Comparison of ENCODE assay signal across 12 cellular contexts in genomic region chr15:61050844-61051569, GRCh38.
A peak's percentile ranks its signal among the peaks of the same experiment; 100 is the strongest.
DNase-seq lines count a peak whose midpoint lies in the region; ATAC-seq and TF ChIP-seq lines count a peak whose summit lies in the region.
"Had no signal": no experiment of that assay in that cellular context is flagged by ENCODE, and none has a peak within 500 bp of the region (broad histone marks: within the 10 kb centered on the region; RNA-seq: fewer than 3 reads in every experiment).

No MANE protein-coding gene starts in this region.

- H3K36me3 ChIP-seq in right lobe of liver, result no peaks in the 10 kb centered on the region
- H3K36me3 ChIP-seq in aorta (ENCODE audit: control insufficient read depth in 1 of 2, insufficient read depth in 2 of 2, low read length in 1 of 2), result no peaks in the 10 kb centered on the region
- H3K36me3 ChIP-seq in CD8-positive, alpha-beta T cell (ENCODE audit: insufficient read depth, low read length), result no peaks in the 10 kb centered on the region
- H3K36me3 ChIP-seq: lower lobe of right lung had no signal

- no peak for DNase-seq in natural killer cell treated with Interleukin-12 subunit alpha and Interleukin-12 subunit beta and Interleukin-15 and Interleukin-18, amount 100 ng/mL, for 72 hours (ENCODE audit: low spot score)
- no peak for DNase-seq in natural killer cell
- DNase-seq in WTC11 (ENCODE audit: low spot score), result no peak
- no peak for DNase-seq in right lobe of liver
- no peak for DNase-seq in aorta
- DNase-seq in CD8-positive, alpha-beta T cell, result no peak
- DNase-seq in retina, result no peak
- DNase-seq: activated CD8-positive, alpha-beta T cell treated with anti-CD3 and anti-CD28 coated beads, Interleukin-2, amount 10 ng/mL, durations not matched to agents 7 days and 5 days; activated effector memory CD4-positive, alpha-beta T cell treated with Interleukin-2 at 50 U/mL for 16 hours; lower lobe of right lung had no signal

- no peaks in the 10 kb centered on the region for H3K27me3 ChIP-seq in right lobe of liver
- no peaks in the 10 kb centered on the region for H3K27me3 ChIP-seq in aorta (ENCODE audit: control insufficient read depth in 1 of 2, insufficient read depth in 2 of 2, low read length in 1 of 2)
- H3K27me3 ChIP-seq in CD8-positive, alpha-beta T cell (ENCODE audit: insufficient read depth, low read length), result no peaks in the 10 kb centered on the region

- TF ChIP-seq POLR2A in right lobe of liver (IDR thresholded peaks at IDR 0.05), result no peak

- 60% methylated on average over 1 of the region's 6 CpGs for WGBS in right lobe of liver (ENCODE audit: insufficient coverage, low coverage, low lambda C conversion rate, missing lambda C conversion rate)
- WGBS in aorta, 2 donors, result 84 to 87% methylated on average over 6 of the region's 6 CpGs

- H3K4me3 Mint-ChIP-seq in natural killer cell treated with Interleukin-12 subunit alpha and Interleukin-12 subunit beta and Interleukin-15 and Interleukin-18, amount 100 ng/mL, for 72 hours, result no peak overlapping the region
- H3K4me3 Mint-ChIP-seq in natural killer cell, result no peak overlapping the region
- H3K4me3 Mint-ChIP-seq in WTC11, result no peak overlapping the region
- H3K4me3 Mint-ChIP-seq in CD8-positive, alpha-beta T cell, result no peak overlapping the region
- H3K4me3 Mint-ChIP-seq: activated CD8-positive, alpha-beta T cell treated with anti-CD3 and anti-CD28 coated beads, Interleukin-2, amount 10 ng/mL, durations not matched to agents 7 days and 5 days had no signal

- peaks cover 10 to 12% of the 10 kb centered on the region in 2 donors for H3K27me3 Mint-ChIP-seq in natural killer cell treated with Interleukin-12 subunit alpha and Interleukin-12 subunit beta and Interleukin-15 and Interleukin-18, amount 100 ng/mL, for 72 hours
- peaks cover 7 to 14% of the 10 kb centered on the region in 2 donors for H3K27me3 Mint-ChIP-seq in natural killer cell (ENCODE audit: low read depth in 2 of 2)
- H3K27me3 Mint-ChIP-seq in WTC11 (ENCODE audit: low read depth), result no peaks in the 10 kb centered on the region
- H3K27me3 Mint-ChIP-seq in CD8-positive, alpha-beta T cell (ENCODE audit: low read depth), result peaks cover 17% of the 10 kb centered on the region

- no peaks in the 10 kb centered on the region for H3K36me3 Mint-ChIP-seq in natural killer cell treated with Interleukin-12 subunit alpha and Interleukin-12 subunit beta and Interleukin-15 and Interleukin-18, amount 100 ng/mL, for 72 hours
- H3K36me3 Mint-ChIP-seq in natural killer cell (no peaks in the 10 kb centered on the region), WTC11 (no peaks in the 10 kb centered on the region)
- no peaks in the 10 kb centered on the region for H3K36me3 Mint-ChIP-seq in CD8-positive, alpha-beta T cell

- H3K9me3 Mint-ChIP-seq in natural killer cell treated with Interleukin-12 subunit alpha and Interleukin-12 subunit beta and Interleukin-15 and Interleukin-18, amount 100 ng/mL, for 72 hours, result no peaks in the 10 kb centered on the region
- H3K9me3 Mint-ChIP-seq in natural killer cell (no peaks in the 10 kb centered on the region), WTC11 (no peaks in the 10 kb centered on the region)
- H3K9me3 Mint-ChIP-seq in CD8-positive, alpha-beta T cell, result no peaks in the 10 kb centered on the region
- H3K9me3 Mint-ChIP-seq: H9 had no signal

- no peak overlapping the region for H3K27ac Mint-ChIP-seq in natural killer cell treated with Interleukin-12 subunit alpha and Interleukin-12 subunit beta and Interleukin-15 and Interleukin-18, amount 100 ng/mL, for 72 hours
- no peak overlapping the region for H3K27ac Mint-ChIP-seq in natural killer cell
- H3K27ac Mint-ChIP-seq in WTC11, result peak overlapping the region; percentile 18; the same call in 1 of the 2 replicates
- no peak overlapping the region for H3K27ac Mint-ChIP-seq in CD8-positive, alpha-beta T cell
- H3K27ac Mint-ChIP-seq: activated CD8-positive, alpha-beta T cell treated with anti-CD3 and anti-CD28 coated beads, Interleukin-2, amount 10 ng/mL, durations not matched to agents 7 days and 5 days had no signal

- no peak overlapping the region for H3K4me3 ChIP-seq in right lobe of liver
- no peak overlapping the region for H3K4me3 ChIP-seq in aorta (ENCODE audit: low read length in 2 of 2)
- H3K4me3 ChIP-seq in CD8-positive, alpha-beta T cell (ENCODE audit: low read depth, low read length), result no peak overlapping the region
- H3K4me3 ChIP-seq: lower lobe of right lung had no signal

- TF ChIP-seq CTCF in natural killer cell (IDR thresholded peaks at IDR 0.05), result no peak
- no peak for TF ChIP-seq CTCF in WTC11 (IDR thresholded peaks at IDR 0.05)
- no peak for TF ChIP-seq CTCF in right lobe of liver (IDR thresholded peaks at IDR 0.05)
- no peak for TF ChIP-seq CTCF in CD8-positive, alpha-beta T cell (IDR thresholded peaks at IDR 0.05)

- POLR2A ChIA-PET in WTC11 (lab: Charles Lee), result no interaction called here
- POLR2A ChIA-PET in CD8-positive, alpha-beta T cell (lab: Charles Lee), result interaction anchor here (0.7 kb wide), 1 partner anchor 63 kb away, joined by 3 read pairs; no protein-coding TSS in a partner anchor

- peak overlapping the region in 1 of 3 donors; percentile 61 for H3K27ac ChIP-seq in right lobe of liver
- H3K27ac ChIP-seq in aorta (ENCODE audit: low read depth in 1 of 2, low read length in 2 of 2), result no peak overlapping the region
- H3K27ac ChIP-seq in CD8-positive, alpha-beta T cell (ENCODE audit: low read depth, low read length), result no peak overlapping the region
- H3K27ac ChIP-seq: lower lobe of right lung had no signal

- CTCF ChIA-PET in WTC11 (lab: Charles Lee), result interaction anchor here (0.5 to 1.2 kb wide), 9 partner anchors 14 to 467 kb away, joined by 3 to 4 read pairs (median 3); no protein-coding TSS in a partner anchor
- CTCF ChIA-PET in CD8-positive, alpha-beta T cell (lab: Charles Lee), result interaction anchor here (0.6 kb wide), 1 partner anchor 629 kb away, joined by 3 read pairs; no protein-coding TSS in a partner anchor

- H3K9me3 ChIP-seq in right lobe of liver, result no peaks in the 10 kb centered on the region
- H3K9me3 ChIP-seq in aorta (ENCODE audit: control insufficient read depth, low read length), result no peaks in the 10 kb centered on the region
- H3K9me3 ChIP-seq in CD8-positive, alpha-beta T cell (ENCODE audit: low read length), result no peaks in the 10 kb centered on the region
- H3K9me3 ChIP-seq: lower lobe of right lung had no signal

- H3K4me1 ChIP-seq in right lobe of liver (no peaks in the 10 kb centered on the region), aorta (ENCODE audit: control insufficient read depth in 1 of 2, insufficient read depth in 2 of 2, low read length in 2 of 2) (no peaks in the 10 kb centered on the region)
- no peaks in the 10 kb centered on the region for H3K4me1 ChIP-seq in CD8-positive, alpha-beta T cell (ENCODE audit: insufficient read depth, low read length)

- peak; percentile 52 to 74 for ATAC-seq in natural killer cell treated with Interleukin-12 subunit alpha and Interleukin-12 subunit beta and Interleukin-15 and Interleukin-18, amount 100 ng/mL, for 72 hours
- ATAC-seq in natural killer cell (no peak), WTC11 (peak; percentile 35), right lobe of liver (peak; percentile 15 to 57 (median 24)), aorta (ENCODE audit: low FRiP score) (peak; percentile 42), HG02763 (IDR thresholded peaks at IDR 0.05; ENCODE audit: unreplicated experiment) (no peak)
- no peak for ATAC-seq in CD8-positive, alpha-beta T cell
- ATAC-seq: activated CD8-positive, alpha-beta T cell treated with anti-CD3 and anti-CD28 coated beads, Interleukin-2, amount 10 ng/mL, durations not matched to agents 7 days and 5 days had no signal

- intact Hi-C loops in natural killer cell (cut with micrococcal nuclease), result no loop called here
- intact Hi-C loops in right lobe of liver (cut with DNase I), result no loop called here
- intact Hi-C loops in aorta (cut with DNase I), result loop anchor here (5.0 to 10.0 kb wide), 2 partner anchors 136 to 459 kb away; no protein-coding TSS in a partner anchor
- intact Hi-C loops in CD8-positive, alpha-beta T cell (cut with DNase I, micrococcal nuclease), result no loop called here

- peaks cover 3 to 12% of the 10 kb centered on the region in 2 donors for H3K4me1 Mint-ChIP-seq in natural killer cell treated with Interleukin-12 subunit alpha and Interleukin-12 subunit beta and Interleukin-15 and Interleukin-18, amount 100 ng/mL, for 72 hours (ENCODE audit: low read depth in 2 of 2)
- H3K4me1 Mint-ChIP-seq in natural killer cell (no peaks in the 10 kb centered on the region), WTC11 (peaks cover 47% of the 10 kb centered on the region)
- no peaks in the 10 kb centered on the region for H3K4me1 Mint-ChIP-seq in CD8-positive, alpha-beta T cell (ENCODE audit: low read depth)

TF ChIP-seq in WTC11, 78 proteins besides CTCF, POLR2A, EP300 and RAD21 (continues in another document):
- TF ChIP-seq ZNF281 (CRISPR knock-in tag; IDR thresholded peaks at IDR 0.05), result no peak
- no peak for TF ChIP-seq CREB1 (CRISPR knock-in tag; IDR thresholded peaks at IDR 0.05)
- TF ChIP-seq ZBTB43 (CRISPR knock-in tag; IDR thresholded peaks at IDR 0.05), result no peak

Comparison
In these comparisons a context has a peak if more than half of its experiments do, and no peak if none do; other contexts are left out.
1. ATAC-seq: peak in natural killer cell treated with Interleukin-12 subunit alpha and Interleukin-12 subunit beta and Interleukin-15 and Interleukin-18, amount 100 ng/mL, for 72 hours (2 of 2), WTC11 (single experiment), right lobe of liver (4 of 4) and aorta (single experiment); none in natural killer cell (0 of 3), CD8-positive, alpha-beta T cell (single experiment) and HG02763 (single experiment).
2. intact Hi-C loops: an anchor here in aorta (5.0 to 10.0 kb wide); none called in natural killer cell, right lobe of liver and CD8-positive, alpha-beta T cell.